8 cellular contexts compared by ENCODE assay signal in genomic region chr22:30289980-30290313, GRCh38. TPM values are rescaled to one million over a fixed set of nuclear protein-coding genes. Genes with fewer than 3 reads are reported as not detected.
A peak's percentile ranks its signal among the peaks of the same experiment; 100 is the strongest.
DNase-seq lines count a peak whose midpoint lies in the region; ATAC-seq and TF ChIP-seq lines count a peak whose summit lies in the region.

No MANE protein-coding gene starts in this region.

- H3K36me3 Mint-ChIP-seq in activated CD4-positive, alpha-beta T cell treated with anti-CD3 and anti-CD28 coated beads, Interleukin-2, amount 10 ng/mL, durations not matched to agents 7 days and 5 days (ENCODE audit: low read depth) = peaks cover 26% of the 10 kb centered on the region
- H3K36me3 Mint-ChIP-seq in osteocyte (ENCODE audit: unreplicated experiment) = peaks cover 7% of the 10 kb centered on the region

- CTCF ChIA-PET in activated CD4-positive, alpha-beta T cell treated with anti-CD3 and anti-CD28 coated beads, Interleukin-2, amount 10 ng/mL, durations not matched to agents 7 days and 5 days (lab: Charles Lee) = interaction anchor here (1.0 to 10.5 kb wide), 10 partner anchors 12 to 186 kb away, joined by 3 to 138 read pairs (median 36); partner anchors contain the start of gene RNF215

- H3K9me3 Mint-ChIP-seq in activated CD4-positive, alpha-beta T cell treated with anti-CD3 and anti-CD28 coated beads, Interleukin-2, amount 10 ng/mL, durations not matched to agents 7 days and 5 days = no peaks in the 10 kb centered on the region
- H3K9me3 Mint-ChIP-seq in osteocyte (ENCODE audit: unreplicated experiment) = no peaks in the 10 kb centered on the region

- H3K4me1 ChIP-seq in NT2/D1 (ENCODE audit: insufficient read depth, insufficient read length) = peaks cover 20% of the 10 kb centered on the region

- no peak for ATAC-seq in GM18520 (IDR thresholded peaks at IDR 0.05; ENCODE audit: unreplicated experiment)

- H3K4me3 Mint-ChIP-seq in activated CD4-positive, alpha-beta T cell treated with anti-CD3 and anti-CD28 coated beads, Interleukin-2, amount 10 ng/mL, durations not matched to agents 7 days and 5 days = peak overlapping the region; percentile 80
- peak overlapping the region; percentile 73 for H3K4me3 Mint-ChIP-seq in osteocyte (ENCODE audit: unreplicated experiment)

- DNase-seq in activated CD4-positive, alpha-beta T cell treated with anti-CD3 and anti-CD28 coated beads, Interleukin-2, amount 10 ng/mL, durations not matched to agents 7 days and 5 days = no peak
- DNase-seq in activated CD4-positive, alpha-beta T cell treated with anti-CD3 and anti-CD28 coated beads for 1 hour = no peak
- DNase-seq in NT2/D1 (ENCODE audit: low read depth, low spot score) (no peak), epithelial cell of proximal tubule (ENCODE audit: low read depth) (no peak), osteocyte (ENCODE audit: extremely low spot score, unreplicated experiment) (no peak), NOMO-1 treated with DMSO at 0.1 percent for 48 hours (lab: John Stamatoyannopoulos, UW; ENCODE audit: unreplicated experiment) (no peak), NCI-H1105 treated with DMSO at 0.1 percent for 48 hours (lab: John Stamatoyannopoulos, UW) (no peak)

- H3K4me3 ChIP-seq in NT2/D1 (ENCODE audit: insufficient read length, low read depth) = peak overlapping the region; percentile 29
- H3K4me3 ChIP-seq in epithelial cell of proximal tubule (ENCODE audit: low read depth, low read length) = peak overlapping the region; percentile 53

- no peaks in the 10 kb centered on the region for H3K27me3 ChIP-seq in NT2/D1 (ENCODE audit: insufficient read depth, insufficient read length)

- no peaks in the 10 kb centered on the region for H3K9me3 ChIP-seq in NT2/D1 (ENCODE audit: insufficient read depth, low read length)

- H3K36me3 ChIP-seq in NT2/D1 (ENCODE audit: insufficient read depth, insufficient read length, low read length) = peaks cover 56% of the 10 kb centered on the region

- H3K27ac Mint-ChIP-seq in activated CD4-positive, alpha-beta T cell treated with anti-CD3 and anti-CD28 coated beads, Interleukin-2, amount 10 ng/mL, durations not matched to agents 7 days and 5 days = peak overlapping the region; percentile 86
- peak overlapping the region; percentile 81 for H3K27ac Mint-ChIP-seq in osteocyte (ENCODE audit: unreplicated experiment)

- no peaks in the 10 kb centered on the region for H3K27me3 Mint-ChIP-seq in activated CD4-positive, alpha-beta T cell treated with anti-CD3 and anti-CD28 coated beads, Interleukin-2, amount 10 ng/mL, durations not matched to agents 7 days and 5 days
- no peaks in the 10 kb centered on the region for H3K27me3 Mint-ChIP-seq in osteocyte (ENCODE audit: unreplicated experiment)

- TF ChIP-seq CTCF in epithelial cell of proximal tubule (conservative IDR thresholded peaks at IDR 0.05; ENCODE audit: low read depth, low read length) (no peak), osteocyte (IDR thresholded peaks at IDR 0.05) (no peak)

- POLR2A ChIA-PET in activated CD4-positive, alpha-beta T cell treated with anti-CD3 and anti-CD28 coated beads, Interleukin-2, amount 10 ng/mL, durations not matched to agents 7 days and 5 days (lab: Charles Lee) = interaction anchor here (1.0 to 1.1 kb wide), 2 partner anchors 12 to 58 kb away, joined by 4 read pairs; no protein-coding TSS in a partner anchor

- peak overlapping the region; percentile 72 for H3K9ac ChIP-seq in NT2/D1 (ENCODE audit: insufficient read length, low read depth)

- H3K4me1 Mint-ChIP-seq in activated CD4-positive, alpha-beta T cell treated with anti-CD3 and anti-CD28 coated beads, Interleukin-2, amount 10 ng/mL, durations not matched to agents 7 days and 5 days = peaks cover 57% of the 10 kb centered on the region
- H3K4me1 Mint-ChIP-seq in osteocyte (ENCODE audit: unreplicated experiment) = peaks cover 31% of the 10 kb centered on the region

RNA-seq across cellular contexts. Expression of gene CASTOR1, which starts 0.6 kb away (rescaled TPM):
- 10 to 100 TPM; 16.7 to 20.0 TPM for total RNA-seq in activated CD4-positive, alpha-beta T cell treated with anti-CD3 and anti-CD28 coated beads, Interleukin-2, amount 10 ng/mL, durations not matched to agents 7 days and 5 days
- total RNA-seq in epithelial cell of proximal tubule (6.4 and 14.3 TPM in 2 replicates), osteocyte (11.8 and 12.2 TPM in 2 replicates)

RNA-seq across cellular contexts. Expression of gene OSM, which starts 23.3 kb away (rescaled TPM):
- 10 to 100 TPM; 74.7 to 80.5 TPM for total RNA-seq in activated CD4-positive, alpha-beta T cell treated with anti-CD3 and anti-CD28 coated beads, Interleukin-2, amount 10 ng/mL, durations not matched to agents 7 days and 5 days
- total RNA-seq in epithelial cell of proximal tubule = not detected in 2 replicates
- not detected in 2 replicates for total RNA-seq in osteocyte

RNA-seq across cellular contexts. Expression of gene TBC1D10A, which starts 36.8 kb away (rescaled TPM):
- 10 to 100 TPM; 45.5 to 47.6 TPM for total RNA-seq in activated CD4-positive, alpha-beta T cell treated with anti-CD3 and anti-CD28 coated beads, Interleukin-2, amount 10 ng/mL, durations not matched to agents 7 days and 5 days
- total RNA-seq in epithelial cell of proximal tubule (15.5 and 22.9 TPM in 2 replicates), osteocyte (12.6 and 14.1 TPM in 2 replicates)

RNA-seq across cellular contexts. Expression of gene LIF, which starts 43.4 kb away (rescaled TPM):
- total RNA-seq in activated CD4-positive, alpha-beta T cell treated with anti-CD3 and anti-CD28 coated beads, Interleukin-2, amount 10 ng/mL, durations not matched to agents 7 days and 5 days = 100 to 1,000 TPM; 102 to 103 TPM
- total RNA-seq in epithelial cell of proximal tubule (48.7 and 49.8 TPM in 2 replicates), osteocyte (13.7 and 15.5 TPM in 2 replicates)

Comparison
In these comparisons a context has a peak if more than half of its experiments do, and no peak if none do; other contexts are left out.
1. RNA of gene OSM, which starts 23.3 kb away (total RNA-seq): 74.7 to 80.5 TPM in activated CD4-positive, alpha-beta T cell treated with anti-CD3 and anti-CD28 coated beads, Interleukin-2, amount 10 ng/mL, durations not matched to agents 7 days and 5 days; not detected in epithelial cell of proximal tubule and not detected in osteocyte; every median in the first group is over 10 times any median in the second.